In the genomic region with DNA sequence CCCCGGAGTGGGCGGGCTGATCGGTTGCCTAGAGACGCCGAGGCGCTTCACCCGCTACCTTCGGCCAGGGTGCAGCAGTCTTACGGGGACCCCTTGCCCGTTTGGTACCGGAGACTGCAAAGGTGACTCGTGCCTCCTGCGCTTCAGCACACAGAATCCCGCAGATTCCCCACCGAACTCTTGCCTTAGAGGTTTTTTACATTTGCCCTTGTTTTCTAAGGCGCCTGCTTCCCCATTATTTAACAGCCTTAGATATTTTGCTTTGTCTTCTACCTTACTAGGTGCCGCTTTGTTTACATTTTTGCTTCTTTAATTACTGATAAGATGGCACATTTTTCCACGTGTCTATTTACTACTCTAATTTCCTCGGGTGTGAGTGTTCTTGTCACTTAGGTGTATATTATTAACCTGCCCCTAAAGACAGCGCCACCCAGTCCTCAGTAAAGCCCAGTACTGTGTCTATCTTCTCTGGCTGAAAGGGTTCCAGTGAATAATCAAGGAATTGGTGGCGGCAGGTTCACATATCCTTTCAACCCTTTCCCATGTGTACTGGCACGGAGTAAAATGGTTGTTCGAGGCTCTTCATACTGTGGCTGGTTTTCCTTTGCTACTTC, we compare ENCODE assay signal across 1 cellular context.
TF ChIP-seq lines count a peak whose summit lies in the region.

No MANE protein-coding gene starts in this region.

TF ChIP-seq in HepG2, 621 proteins besides CTCF, POLR2A, EP300 and RAD21 (continued from another document and continues in another):
- TF ChIP-seq, protein P1, sequence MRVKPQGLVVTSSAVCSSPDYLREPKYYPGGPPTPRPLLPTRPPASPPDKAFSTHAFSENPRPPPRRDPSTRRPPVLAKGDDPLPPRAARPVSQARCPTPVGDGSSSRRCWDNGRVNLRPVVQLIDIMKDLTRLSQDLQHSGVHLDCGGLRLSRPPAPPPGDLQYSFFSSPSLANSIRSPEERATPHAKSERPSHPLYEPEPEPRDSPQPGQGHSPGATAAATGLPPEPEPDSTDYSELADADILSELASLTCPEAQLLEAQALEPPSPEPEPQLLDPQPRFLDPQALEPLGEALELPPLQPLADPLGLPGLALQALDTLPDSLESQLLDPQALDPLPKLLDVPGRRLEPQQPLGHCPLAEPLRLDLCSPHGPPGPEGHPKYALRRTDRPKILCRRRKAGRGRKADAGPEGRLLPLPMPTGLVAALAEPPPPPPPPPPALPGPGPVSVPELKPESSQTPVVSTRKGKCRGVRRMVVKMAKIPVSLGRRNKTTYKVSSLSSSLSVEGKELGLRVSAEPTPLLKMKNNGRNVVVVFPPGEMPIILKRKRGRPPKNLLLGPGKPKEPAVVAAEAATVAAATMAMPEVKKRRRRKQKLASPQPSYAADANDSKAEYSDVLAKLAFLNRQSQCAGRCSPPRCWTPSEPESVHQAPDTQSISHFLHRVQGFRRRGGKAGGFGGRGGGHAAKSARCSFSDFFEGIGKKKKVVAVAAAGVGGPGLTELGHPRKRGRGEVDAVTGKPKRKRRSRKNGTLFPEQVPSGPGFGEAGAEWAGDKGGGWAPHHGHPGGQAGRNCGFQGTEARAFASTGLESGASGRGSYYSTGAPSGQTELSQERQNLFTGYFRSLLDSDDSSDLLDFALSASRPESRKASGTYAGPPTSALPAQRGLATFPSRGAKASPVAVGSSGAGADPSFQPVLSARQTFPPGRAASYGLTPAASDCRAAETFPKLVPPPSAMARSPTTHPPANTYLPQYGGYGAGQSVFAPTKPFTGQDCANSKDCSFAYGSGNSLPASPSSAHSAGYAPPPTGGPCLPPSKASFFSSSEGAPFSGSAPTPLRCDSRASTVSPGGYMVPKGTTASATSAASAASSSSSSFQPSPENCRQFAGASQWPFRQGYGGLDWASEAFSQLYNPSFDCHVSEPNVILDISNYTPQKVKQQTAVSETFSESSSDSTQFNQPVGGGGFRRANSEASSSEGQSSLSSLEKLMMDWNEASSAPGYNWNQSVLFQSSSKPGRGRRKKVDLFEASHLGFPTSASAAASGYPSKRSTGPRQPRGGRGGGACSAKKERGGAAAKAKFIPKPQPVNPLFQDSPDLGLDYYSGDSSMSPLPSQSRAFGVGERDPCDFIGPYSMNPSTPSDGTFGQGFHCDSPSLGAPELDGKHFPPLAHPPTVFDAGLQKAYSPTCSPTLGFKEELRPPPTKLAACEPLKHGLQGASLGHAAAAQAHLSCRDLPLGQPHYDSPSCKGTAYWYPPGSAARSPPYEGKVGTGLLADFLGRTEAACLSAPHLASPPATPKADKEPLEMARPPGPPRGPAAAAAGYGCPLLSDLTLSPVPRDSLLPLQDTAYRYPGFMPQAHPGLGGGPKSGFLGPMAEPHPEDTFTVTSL (CRISPR knock-in tag; IDR thresholded peaks at IDR 0.05; ENCODE audit: borderline replicate concordance): no peak
- no peak for TF ChIP-seq ZBTB1 (CRISPR knock-in tag; IDR thresholded peaks at IDR 0.05; ENCODE audit: borderline replicate concordance)
- TF ChIP-seq, protein P2, sequence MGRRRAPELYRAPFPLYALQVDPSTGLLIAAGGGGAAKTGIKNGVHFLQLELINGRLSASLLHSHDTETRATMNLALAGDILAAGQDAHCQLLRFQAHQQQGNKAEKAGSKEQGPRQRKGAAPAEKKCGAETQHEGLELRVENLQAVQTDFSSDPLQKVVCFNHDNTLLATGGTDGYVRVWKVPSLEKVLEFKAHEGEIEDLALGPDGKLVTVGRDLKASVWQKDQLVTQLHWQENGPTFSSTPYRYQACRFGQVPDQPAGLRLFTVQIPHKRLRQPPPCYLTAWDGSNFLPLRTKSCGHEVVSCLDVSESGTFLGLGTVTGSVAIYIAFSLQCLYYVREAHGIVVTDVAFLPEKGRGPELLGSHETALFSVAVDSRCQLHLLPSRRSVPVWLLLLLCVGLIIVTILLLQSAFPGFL (CRISPR knock-in tag; IDR thresholded peaks at IDR 0.05): no peak
- no peak for TF ChIP-seq JDP2 (CRISPR knock-in tag; IDR thresholded peaks at IDR 0.05; ENCODE audit: borderline replicate concordance)
- no peak for TF ChIP-seq ZNF350 (CRISPR knock-in tag; IDR thresholded peaks at IDR 0.05; ENCODE audit: borderline replicate concordance, low read depth)
- TF ChIP-seq, protein P3, sequence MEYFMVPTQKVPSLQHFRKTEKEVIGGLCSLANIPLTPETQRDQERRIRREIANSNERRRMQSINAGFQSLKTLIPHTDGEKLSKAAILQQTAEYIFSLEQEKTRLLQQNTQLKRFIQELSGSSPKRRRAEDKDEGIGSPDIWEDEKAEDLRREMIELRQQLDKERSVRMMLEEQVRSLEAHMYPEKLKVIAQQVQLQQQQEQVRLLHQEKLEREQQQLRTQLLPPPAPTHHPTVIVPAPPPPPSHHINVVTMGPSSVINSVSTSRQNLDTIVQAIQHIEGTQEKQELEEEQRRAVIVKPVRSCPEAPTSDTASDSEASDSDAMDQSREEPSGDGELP (IDR thresholded peaks at IDR 0.05; ENCODE audit: borderline replicate concordance, low read depth): no peak
- TF ChIP-seq ZNF652 (CRISPR knock-in tag; IDR thresholded peaks at IDR 0.05; ENCODE audit: borderline replicate concordance, low read depth): no peak
- no peak for TF ChIP-seq ZMYM4 (CRISPR knock-in tag; IDR thresholded peaks at IDR 0.05)
- TF ChIP-seq ZNF547 (CRISPR knock-in tag; IDR thresholded peaks at IDR 0.05): no peak
- no peak for TF ChIP-seq HNRNPH1 (optimal IDR thresholded peaks at IDR 0.05; ENCODE audit: low read depth, low read length)
- TF ChIP-seq CREM (IDR thresholded peaks at IDR 0.05): 0 out of 2 replicates have a peak, but pooled peaks have one; percentile 30
- no peak for TF ChIP-seq CREM (CRISPR knock-in tag; IDR thresholded peaks at IDR 0.05)
- TF ChIP-seq ZNF564 (CRISPR knock-in tag; IDR thresholded peaks at IDR 0.05): no peak
- peak; percentile 94 for TF ChIP-seq RFX1 (IDR thresholded peaks at IDR 0.05)
- no peak for TF ChIP-seq ISL2 (CRISPR knock-in tag; IDR thresholded peaks at IDR 0.05)
- no peak for TF ChIP-seq TBX2 (CRISPR knock-in tag; IDR thresholded peaks at IDR 0.05; ENCODE audit: borderline replicate concordance)
- TF ChIP-seq ZNF460 (CRISPR knock-in tag; IDR thresholded peaks at IDR 0.05; ENCODE audit: borderline replicate concordance): no peak
- no peak for TF ChIP-seq GLI4 (CRISPR knock-in tag; IDR thresholded peaks at IDR 0.05; ENCODE audit: borderline replicate concordance)
- no peak for TF ChIP-seq ZNF670 (CRISPR knock-in tag; IDR thresholded peaks at IDR 0.05; ENCODE audit: borderline replicate concordance)
- TF ChIP-seq POLR2AphosphoS5 (IDR thresholded peaks at IDR 0.05; ENCODE audit: low read depth, low read length): no peak
- TF ChIP-seq ZNF431 (CRISPR knock-in tag; IDR thresholded peaks at IDR 0.05; ENCODE audit: borderline replicate concordance, low read depth): no peak
- TF ChIP-seq, protein P4, sequence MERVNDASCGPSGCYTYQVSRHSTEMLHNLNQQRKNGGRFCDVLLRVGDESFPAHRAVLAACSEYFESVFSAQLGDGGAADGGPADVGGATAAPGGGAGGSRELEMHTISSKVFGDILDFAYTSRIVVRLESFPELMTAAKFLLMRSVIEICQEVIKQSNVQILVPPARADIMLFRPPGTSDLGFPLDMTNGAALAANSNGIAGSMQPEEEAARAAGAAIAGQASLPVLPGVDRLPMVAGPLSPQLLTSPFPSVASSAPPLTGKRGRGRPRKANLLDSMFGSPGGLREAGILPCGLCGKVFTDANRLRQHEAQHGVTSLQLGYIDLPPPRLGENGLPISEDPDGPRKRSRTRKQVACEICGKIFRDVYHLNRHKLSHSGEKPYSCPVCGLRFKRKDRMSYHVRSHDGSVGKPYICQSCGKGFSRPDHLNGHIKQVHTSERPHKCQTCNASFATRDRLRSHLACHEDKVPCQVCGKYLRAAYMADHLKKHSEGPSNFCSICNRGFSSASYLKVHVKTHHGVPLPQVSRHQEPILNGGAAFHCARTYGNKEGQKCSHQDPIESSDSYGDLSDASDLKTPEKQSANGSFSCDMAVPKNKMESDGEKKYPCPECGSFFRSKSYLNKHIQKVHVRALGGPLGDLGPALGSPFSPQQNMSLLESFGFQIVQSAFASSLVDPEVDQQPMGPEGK (CRISPR knock-in tag; IDR thresholded peaks at IDR 0.05): no peak
- TF ChIP-seq SMARCE1 (IDR thresholded peaks at IDR 0.05; ENCODE audit: borderline replicate concordance): no peak
- TF ChIP-seq, protein P5, sequence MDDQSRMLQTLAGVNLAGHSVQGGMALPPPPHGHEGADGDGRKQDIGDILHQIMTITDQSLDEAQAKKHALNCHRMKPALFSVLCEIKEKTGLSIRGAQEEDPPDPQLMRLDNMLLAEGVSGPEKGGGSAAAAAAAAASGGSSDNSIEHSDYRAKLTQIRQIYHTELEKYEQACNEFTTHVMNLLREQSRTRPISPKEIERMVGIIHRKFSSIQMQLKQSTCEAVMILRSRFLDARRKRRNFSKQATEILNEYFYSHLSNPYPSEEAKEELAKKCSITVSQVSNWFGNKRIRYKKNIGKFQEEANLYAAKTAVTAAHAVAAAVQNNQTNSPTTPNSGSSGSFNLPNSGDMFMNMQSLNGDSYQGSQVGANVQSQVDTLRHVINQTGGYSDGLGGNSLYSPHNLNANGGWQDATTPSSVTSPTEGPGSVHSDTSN (CRISPR knock-in tag; IDR thresholded peaks at IDR 0.05; ENCODE audit: borderline replicate concordance): no peak
- no peak for TF ChIP-seq ZNF562 (CRISPR knock-in tag; IDR thresholded peaks at IDR 0.05; ENCODE audit: borderline replicate concordance)
- no peak for TF ChIP-seq ZNF256 (CRISPR knock-in tag; conservative IDR thresholded peaks at IDR 0.05)
- 0 out of 2 replicates have a peak, but pooled peaks have one; percentile 39 for TF ChIP-seq ZNF615 (CRISPR knock-in tag; IDR thresholded peaks at IDR 0.05; ENCODE audit: borderline replicate concordance)
- TF ChIP-seq HNRNPLL (IDR thresholded peaks at IDR 0.05; ENCODE audit: low read depth, low read length, poor library complexity, severe bottlenecking): peak; percentile 3
- TF ChIP-seq JARID2 (CRISPR knock-in tag; IDR thresholded peaks at IDR 0.05; ENCODE audit: insufficient replicate concordance): no peak
- TF ChIP-seq, protein P6, sequence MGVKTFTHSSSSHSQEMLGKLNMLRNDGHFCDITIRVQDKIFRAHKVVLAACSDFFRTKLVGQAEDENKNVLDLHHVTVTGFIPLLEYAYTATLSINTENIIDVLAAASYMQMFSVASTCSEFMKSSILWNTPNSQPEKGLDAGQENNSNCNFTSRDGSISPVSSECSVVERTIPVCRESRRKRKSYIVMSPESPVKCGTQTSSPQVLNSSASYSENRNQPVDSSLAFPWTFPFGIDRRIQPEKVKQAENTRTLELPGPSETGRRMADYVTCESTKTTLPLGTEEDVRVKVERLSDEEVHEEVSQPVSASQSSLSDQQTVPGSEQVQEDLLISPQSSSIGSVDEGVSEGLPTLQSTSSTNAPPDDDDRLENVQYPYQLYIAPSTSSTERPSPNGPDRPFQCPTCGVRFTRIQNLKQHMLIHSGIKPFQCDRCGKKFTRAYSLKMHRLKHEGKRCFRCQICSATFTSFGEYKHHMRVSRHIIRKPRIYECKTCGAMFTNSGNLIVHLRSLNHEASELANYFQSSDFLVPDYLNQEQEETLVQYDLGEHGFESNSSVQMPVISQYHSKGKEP (CRISPR knock-in tag; IDR thresholded peaks at IDR 0.05): no peak
- no peak for TF ChIP-seq YY1 (IDR thresholded peaks at IDR 0.05; ENCODE audit: insufficient read depth, insufficient replicate concordance, low read depth, low read length)
- TF ChIP-seq, protein P7, sequence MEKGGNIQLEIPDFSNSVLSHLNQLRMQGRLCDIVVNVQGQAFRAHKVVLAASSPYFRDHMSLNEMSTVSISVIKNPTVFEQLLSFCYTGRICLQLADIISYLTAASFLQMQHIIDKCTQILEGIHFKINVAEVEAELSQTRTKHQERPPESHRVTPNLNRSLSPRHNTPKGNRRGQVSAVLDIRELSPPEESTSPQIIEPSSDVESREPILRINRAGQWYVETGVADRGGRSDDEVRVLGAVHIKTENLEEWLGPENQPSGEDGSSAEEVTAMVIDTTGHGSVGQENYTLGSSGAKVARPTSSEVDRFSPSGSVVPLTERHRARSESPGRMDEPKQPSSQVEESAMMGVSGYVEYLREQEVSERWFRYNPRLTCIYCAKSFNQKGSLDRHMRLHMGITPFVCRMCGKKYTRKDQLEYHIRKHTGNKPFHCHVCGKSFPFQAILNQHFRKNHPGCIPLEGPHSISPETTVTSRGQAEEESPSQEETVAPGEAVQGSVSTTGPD (CRISPR knock-in tag; IDR thresholded peaks at IDR 0.05): no peak
- no peak for TF ChIP-seq SMYD3 (CRISPR knock-in tag; IDR thresholded peaks at IDR 0.05)
- TF ChIP-seq, protein P8, sequence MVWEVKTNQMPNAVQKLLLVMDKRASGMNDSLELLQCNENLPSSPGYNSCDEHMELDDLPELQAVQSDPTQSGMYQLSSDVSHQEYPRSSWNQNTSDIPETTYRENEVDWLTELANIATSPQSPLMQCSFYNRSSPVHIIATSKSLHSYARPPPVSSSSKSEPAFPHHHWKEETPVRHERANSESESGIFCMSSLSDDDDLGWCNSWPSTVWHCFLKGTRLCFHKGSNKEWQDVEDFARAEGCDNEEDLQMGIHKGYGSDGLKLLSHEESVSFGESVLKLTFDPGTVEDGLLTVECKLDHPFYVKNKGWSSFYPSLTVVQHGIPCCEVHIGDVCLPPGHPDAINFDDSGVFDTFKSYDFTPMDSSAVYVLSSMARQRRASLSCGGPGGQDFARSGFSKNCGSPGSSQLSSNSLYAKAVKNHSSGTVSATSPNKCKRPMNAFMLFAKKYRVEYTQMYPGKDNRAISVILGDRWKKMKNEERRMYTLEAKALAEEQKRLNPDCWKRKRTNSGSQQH (CRISPR knock-in tag; IDR thresholded peaks at IDR 0.05; ENCODE audit: low read depth): no peak
- TF ChIP-seq, protein P9, sequence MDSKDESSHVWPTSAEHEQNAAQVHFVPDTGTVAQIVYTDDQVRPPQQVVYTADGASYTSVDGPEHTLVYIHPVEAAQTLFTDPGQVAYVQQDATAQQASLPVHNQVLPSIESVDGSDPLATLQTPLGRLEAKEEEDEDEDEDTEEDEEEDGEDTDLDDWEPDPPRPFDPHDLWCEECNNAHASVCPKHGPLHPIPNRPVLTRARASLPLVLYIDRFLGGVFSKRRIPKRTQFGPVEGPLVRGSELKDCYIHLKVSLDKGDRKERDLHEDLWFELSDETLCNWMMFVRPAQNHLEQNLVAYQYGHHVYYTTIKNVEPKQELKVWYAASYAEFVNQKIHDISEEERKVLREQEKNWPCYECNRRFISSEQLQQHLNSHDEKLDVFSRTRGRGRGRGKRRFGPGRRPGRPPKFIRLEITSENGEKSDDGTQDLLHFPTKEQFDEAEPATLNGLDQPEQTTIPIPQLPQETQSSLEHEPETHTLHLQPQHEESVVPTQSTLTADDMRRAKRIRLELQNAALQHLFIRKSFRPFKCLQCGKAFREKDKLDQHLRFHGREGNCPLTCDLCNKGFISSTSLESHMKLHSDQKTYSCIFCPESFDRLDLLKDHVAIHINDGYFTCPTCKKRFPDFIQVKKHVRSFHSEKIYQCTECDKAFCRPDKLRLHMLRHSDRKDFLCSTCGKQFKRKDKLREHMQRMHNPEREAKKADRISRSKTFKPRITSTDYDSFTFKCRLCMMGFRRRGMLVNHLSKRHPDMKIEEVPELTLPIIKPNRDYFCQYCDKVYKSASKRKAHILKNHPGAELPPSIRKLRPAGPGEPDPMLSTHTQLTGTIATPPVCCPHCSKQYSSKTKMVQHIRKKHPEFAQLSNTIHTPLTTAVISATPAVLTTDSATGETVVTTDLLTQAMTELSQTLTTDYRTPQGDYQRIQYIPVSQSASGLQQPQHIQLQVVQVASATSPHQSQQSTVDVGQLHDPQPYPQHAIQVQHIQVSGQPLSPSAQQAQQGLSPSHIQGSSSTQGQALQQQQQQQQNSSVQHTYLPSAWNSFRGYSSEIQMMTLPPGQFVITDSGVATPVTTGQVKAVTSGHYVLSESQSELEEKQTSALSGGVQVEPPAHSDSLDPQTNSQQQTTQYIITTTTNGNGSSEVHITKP (CRISPR knock-in tag; IDR thresholded peaks at IDR 0.05; ENCODE audit: low read depth): no peak
- TF ChIP-seq ATF1 (CRISPR knock-in tag; IDR thresholded peaks at IDR 0.05): peak; percentile 22; the same call in 1 of the 2 replicates
